10 cellular contexts compared by ENCODE assay signal in the genomic region with DNA sequence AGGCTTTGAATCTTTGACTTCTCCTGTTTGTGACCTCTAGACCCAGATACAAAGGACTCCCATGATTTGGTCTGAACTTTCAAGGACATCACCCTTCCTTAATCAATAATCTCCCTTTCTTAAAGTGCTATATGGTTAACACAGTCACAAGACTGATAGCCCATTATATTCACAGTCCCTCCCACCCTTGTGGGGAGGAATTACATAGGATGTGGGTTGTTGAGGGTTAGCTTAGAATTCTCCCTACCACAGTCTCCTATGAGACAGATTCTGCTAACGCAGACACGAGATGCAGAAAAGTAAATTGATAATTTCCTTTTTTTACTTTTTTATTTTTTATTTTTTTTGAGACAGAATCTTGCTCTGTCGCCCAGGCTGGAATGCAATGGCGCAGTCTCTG. TPM values are rescaled to one million over a fixed set of nuclear protein-coding genes. Genes with fewer than 3 reads are reported as not detected.
"Had no signal": no experiment of that assay in that cellular context is flagged by ENCODE, and none has a peak within 500 bp of the region (broad histone marks: within the 10 kb centered on the region; RNA-seq: fewer than 3 reads in every experiment).

No MANE protein-coding gene starts in this region.

RNA-seq across cellular contexts. Expression of gene CFC1B, which starts 33.2 kb away (rescaled TPM):
- total RNA-seq: OCI-LY7, PC-3, PC-9, Peyer's patch, Right ventricle myocardium inferior, Right ventricle myocardium superior, RPMI7951, SJCRH30, SJSA1, SK-MEL-5 had no signal

RNA-seq across cellular contexts. Expression of gene POTEI, which starts 45.0 kb away (rescaled TPM):
- total RNA-seq: PC-3, PC-9, Right ventricle myocardium inferior, Right ventricle myocardium superior, RPMI7951, SJSA1, SK-MEL-5 had no signal

RNA-seq across cellular contexts. Expression of gene CFC1, which starts 45.2 kb away (rescaled TPM):
- total RNA-seq: OCI-LY7, PC-3, PC-9, Peyer's patch, Right ventricle myocardium inferior, Right ventricle myocardium superior, RPMI7951, SJCRH30, SJSA1, SK-MEL-5 had no signal

RNA-seq across cellular contexts. Expression of gene POTEJ, which starts 57.1 kb away (rescaled TPM):
- total RNA-seq: PC-3, PC-9, Right ventricle myocardium inferior, Right ventricle myocardium superior, RPMI7951, SJSA1, SK-MEL-5 had no signal
